34 cellular contexts compared by ENCODE assay signal in genomic region chr20:57578476-57579165, GRCh38. TPM values are rescaled to one million over a fixed set of nuclear protein-coding genes. Genes with fewer than 3 reads are reported as not detected.
"Had no signal": no experiment of that assay in that cellular context is flagged by ENCODE, and none has a peak within 500 bp of the region (broad histone marks: within the 10 kb centered on the region; RNA-seq: fewer than 3 reads in every experiment).

No MANE protein-coding gene starts in this region.

- H3K4me1 ChIP-seq: right atrium auricular region had no signal

- H3K27me3 ChIP-seq: neural progenitor cell, right atrium auricular region, sigmoid colon had no signal

- ATAC-seq: heart left ventricle; natural killer cell; stimulated activated naive B cell treated with anti-CD40 and anti-IgM and Interleukin-4, amounts not matched to agents 10 μg/mL and 1 μg/mL and 100 μg/mL, for 72 hours; stimulated activated naive CD8-positive, alpha-beta T cell treated with anti-CD3 and anti-CD28 coated beads, Interleukin-15, Interleukin-2, amounts not matched to agents 100 U/mL and 50 U/mL, for 24 hours; upper lobe of right lung had no signal

- FAIRE-seq: islet of Langerhans, urothelium cell line had no signal

- H3K9me3 ChIP-seq: heart left ventricle, right atrium auricular region, sigmoid colon, suprapubic skin, thoracic aorta, tibial artery, upper lobe of right lung had no signal

- H3K36me3 ChIP-seq: heart left ventricle, neural progenitor cell, right atrium auricular region, sigmoid colon, suprapubic skin, thoracic aorta, tibial artery, upper lobe of right lung had no signal

- H3K4me3 ChIP-seq: heart left ventricle, lung, neural progenitor cell, right atrium auricular region, sigmoid colon, smooth muscle cell, suprapubic skin, thoracic aorta, tibial artery, upper lobe of right lung had no signal

- H3K27ac ChIP-seq: heart left ventricle, neural progenitor cell, right atrium auricular region, suprapubic skin, thoracic aorta, tibial artery, upper lobe of right lung had no signal

- DNase-seq: glutamatergic neuron; heart left ventricle; hypothalamus; immature natural killer cell; mesendoderm; naive B cell; natural killer cell; nephron progenitor cell; sigmoid colon; stimulated activated CD4-positive, alpha-beta T cell treated with anti-CD3 and anti-CD28 coated beads, Interleukin-12 subunit alpha, Interleukin-12 subunit beta, amount 100 ng/mL, for 4 hours; stimulated activated CD4-positive, alpha-beta T cell treated with anti-CD3 and anti-CD28 coated beads, Interleukin-15, amount 100 ng/mL, for 24 hours; stimulated activated CD4-positive, alpha-beta T cell treated with anti-CD3 and anti-CD28 coated beads, Interleukin-2, amount 100 ng/mL, for 24 hours; stimulated activated CD4-positive, alpha-beta T cell treated with anti-CD3 and anti-CD28 coated beads, Interleukin-4, amount 100 ng/mL, for 1 hour; stimulated activated naive B cell treated with anti-CD40 and anti-IgM and Interleukin-4, amounts not matched to agents 10 μg/mL and 1 μg/mL and 100 μg/mL, for 72 hours; stimulated activated naive CD8-positive, alpha-beta T cell treated with anti-CD3 and anti-CD28 coated beads, Interleukin-15, Interleukin-2, amounts not matched to agents 100 U/mL and 50 U/mL, for 24 hours; tibial artery; trophoblast cell; upper lobe of right lung had no signal

RNA-seq across cellular contexts. Expression of gene PCK1, which starts 17.7 kb away (rescaled TPM):
- total RNA-seq: mesothelial cell of epicardium, mononuclear cell, natural killer cell, osteocyte, progenitor cell of endocrine pancreas, pulmonary artery endothelial cell, smooth muscle cell had no signal
- polyA plus RNA-seq: immature natural killer cell, smooth muscle cell had no signal

RNA-seq across cellular contexts. Expression of gene ZBP1, which starts 41.6 kb away (rescaled TPM):
- total RNA-seq: kidney epithelial cell, mesothelial cell of epicardium, osteocyte, progenitor cell of endocrine pancreas, pulmonary artery endothelial cell, renal cortical epithelial cell, right atrium auricular region, smooth muscle cell had no signal
- polyA plus RNA-seq: smooth muscle cell had no signal

RNA-seq across cellular contexts. Expression of gene CTCFL, which starts 53.7 kb away (rescaled TPM):
- total RNA-seq: heart left ventricle, lower leg skin, lung, mononuclear cell, natural killer cell, osteocyte, progenitor cell of endocrine pancreas, pulmonary artery endothelial cell, renal cortical epithelial cell, right atrium auricular region, smooth muscle cell, suprapubic skin, thoracic aorta, upper lobe of right lung had no signal
- polyA plus RNA-seq: heart left ventricle, immature natural killer cell, sigmoid colon, smooth muscle cell had no signal
